Comparison of ENCODE assay signal across 12 cellular contexts in genomic region chr15:38398134-38398533, GRCh38. TPM values are rescaled to one million over a fixed set of nuclear protein-coding genes. Genes with fewer than 3 reads are reported as not detected.
DNase-seq lines count a peak whose midpoint lies in the region; ATAC-seq and TF ChIP-seq lines count a peak whose summit lies in the region.
"Had no signal": no experiment of that assay in that cellular context is flagged by ENCODE, and none has a peak within 500 bp of the region (broad histone marks: within the 10 kb centered on the region; RNA-seq: fewer than 3 reads in every experiment).

No MANE protein-coding gene starts in this region.

- H3K27ac ChIP-seq in RWPE1 = no peak overlapping the region
- H3K27ac ChIP-seq in prostate gland = peak overlapping the region in 1 of 2 donors; percentile 55

- H3K4me1 ChIP-seq in prostate gland (replicated peaks) = no peaks in the 10 kb centered on the region

- CTCF ChIA-PET in RWPE1 (lab: Yijun Ruan, JAX) = interaction anchor here (0.6 to 1.0 kb wide), 3 partner anchors 16 to 402 kb away, joined by 3 read pairs; no protein-coding TSS in a partner anchor

- POLR2A ChIA-PET in RWPE1 (lab: Yijun Ruan, JAX; ENCODE audit: low non-redundant PET) = no interaction called here

- no peak for ATAC-seq in HG03039 (IDR thresholded peaks at IDR 0.05; ENCODE audit: unreplicated experiment)
- ATAC-seq: stimulated activated memory B cell treated with anti-CD40 and anti-IgM and Interleukin-4, amounts not matched to agents 10 μg/mL and 1 μg/mL and 100 μg/mL, for 72 hours had no signal

- no peaks in the 10 kb centered on the region for H3K36me3 ChIP-seq in prostate gland

- TF ChIP-seq POLR2A in prostate gland (IDR thresholded peaks at IDR 0.05) = no peak

- H3K9me3 ChIP-seq in prostate gland = no peaks in the 10 kb centered on the region

- WGBS in prostate gland = 47% methylated on average over 2 of the region's 2 CpGs

- no peak overlapping the region for H3K4me3 ChIP-seq in prostate gland

- in situ Hi-C loops in KBM-7 (cut with MboI; ENCODE audit: low pct_unique_long_range_greater_than_20kb, low sequenced_read_pairs) = no loop called here

- H3K27me3 ChIP-seq in prostate gland (replicated peaks; ENCODE audit: insufficient read depth) = no peaks in the 10 kb centered on the region

- TF ChIP-seq CTCF in RWPE1 (conservative IDR thresholded peaks at IDR 0.05; ENCODE audit: low read depth) = no peak
- no peak for TF ChIP-seq CTCF in prostate gland (IDR thresholded peaks at IDR 0.05)

- intact Hi-C loops in prostate gland (cut with DNase I) = no loop called here

- DNase-seq in DMS53 (lab: John Stamatoyannopoulos, UW) (peak; percentile 29), RWPE1 (ENCODE audit: low spot score) (peak; percentile 67), fibroblast of gingiva (ENCODE audit: low read depth) (peak; percentile 81), prostate gland (ENCODE audit: low spot score) (peak; percentile 20), NCI-H1417 treated with DMSO at 0.1 percent for 48 hours (lab: John Stamatoyannopoulos, UW) (no peak), KBM-7 (no peak), NCI-H1694 treated with DMSO at 0.1 percent for 48 hours (lab: John Stamatoyannopoulos, UW) (no peak)
- DNase-seq: activated B cell treated with CpG ODN at 0.5 μM for 24 hours, NCI-H510A, posterior cingulate gyrus had no signal

RNA-seq across cellular contexts. Expression of gene FAM98B, which starts 55.8 kb away (rescaled TPM):
- total RNA-seq in prostate gland = 10 to 100 TPM in 1 of 2 donors, 1 to 10 TPM in 1; 9.8 to 27.0 TPM

Comparison
In these comparisons a context has a peak if more than half of its experiments do, and no peak if none do; other contexts are left out.
1. DNase-seq: peak in DMS53 (single experiment), RWPE1 (single experiment), fibroblast of gingiva (single experiment) and prostate gland (single experiment); none in NCI-H1417 treated with DMSO at 0.1 percent for 48 hours (single experiment), KBM-7 (single experiment) and NCI-H1694 treated with DMSO at 0.1 percent for 48 hours (single experiment).